9 cellular contexts compared by ENCODE assay signal in genomic region chr22:22666307-22667091, GRCh38. TPM values are rescaled to one million over a fixed set of nuclear protein-coding genes. Genes with fewer than 3 reads are reported as not detected.
DNase-seq lines count a peak whose midpoint lies in the region; ATAC-seq and TF ChIP-seq lines count a peak whose summit lies in the region.
"Had no signal": no experiment of that assay in that cellular context is flagged by ENCODE, and none has a peak within 500 bp of the region (broad histone marks: within the 10 kb centered on the region; RNA-seq: fewer than 3 reads in every experiment).

No MANE protein-coding gene starts in this region.

- no peak overlapping the region for H3K27ac Mint-ChIP-seq in activated naive CD8-positive, alpha-beta T cell treated with anti-CD3 and anti-CD28 coated beads for 36 hours

- peak; percentile 64 for TF ChIP-seq CTCF in liver (IDR thresholded peaks at IDR 0.05; ENCODE audit: low read depth, low read length, missing input control)

- peak; percentile 83 to 84 for TF ChIP-seq RAD21 in liver (IDR thresholded peaks at IDR 0.05)

- no peaks in the 10 kb centered on the region for H3K4me1 Mint-ChIP-seq in activated naive CD8-positive, alpha-beta T cell treated with anti-CD3 and anti-CD28 coated beads for 36 hours
- H3K4me1 Mint-ChIP-seq: CD8-positive, alpha-beta memory T cell had no signal

- no peaks in the 10 kb centered on the region for H3K36me3 ChIP-seq in liver (ENCODE audit: control insufficient read depth in 4 of 4, insufficient read depth in 3 of 4, low read depth in 1 of 4, low read length in 3 of 4)

- no peak overlapping the region for H3K27ac ChIP-seq in liver (ENCODE audit: low read depth in 1 of 2, low read length in 2 of 2)

- H3K27me3 ChIP-seq in liver (ENCODE audit: control insufficient read depth in 4 of 4, insufficient read depth in 4 of 4, low read length in 3 of 4): no peaks in the 10 kb centered on the region

- H3K9me3 ChIP-seq in liver (ENCODE audit: control insufficient read depth in 4 of 4, low read length in 3 of 4): peaks cover 0 to 4% (median under 1%) of the 10 kb centered on the region in 4 donors

- no peak for ATAC-seq in HG03039 (IDR thresholded peaks at IDR 0.05; ENCODE audit: unreplicated experiment)

- H3K9me3 Mint-ChIP-seq in activated naive CD8-positive, alpha-beta T cell treated with anti-CD3 and anti-CD28 coated beads for 36 hours: no peaks in the 10 kb centered on the region
- H3K9me3 Mint-ChIP-seq: CD8-positive, alpha-beta memory T cell had no signal

- DNase-seq in NCI-H2196 (lab: John Stamatoyannopoulos, UW; ENCODE audit: unreplicated experiment): peak; percentile 20
- DNase-seq in NCI-H2196 treated with DMSO at 0.1 percent for 48 hours (lab: John Stamatoyannopoulos, UW; ENCODE audit: unreplicated experiment): no peak
- peak; percentile 39 for DNase-seq in HT1080 (ENCODE audit: low read depth)
- peak; percentile 23 for DNase-seq in activated naive CD8-positive, alpha-beta T cell treated with anti-CD3 and anti-CD28 coated beads for 36 hours
- DNase-seq in T1000 (lab: John Stamatoyannopoulos, UW): no peak
- DNase-seq in GOT3 (lab: John Stamatoyannopoulos, UW): no peak

- H3K4me3 ChIP-seq in liver (ENCODE audit: low read depth in 1 of 3, low read length in 3 of 3): no peak overlapping the region

- H3K27me3 Mint-ChIP-seq in activated naive CD8-positive, alpha-beta T cell treated with anti-CD3 and anti-CD28 coated beads for 36 hours: no peaks in the 10 kb centered on the region

- H3K4me1 ChIP-seq in liver (ENCODE audit: control insufficient read depth in 4 of 4, insufficient read depth in 4 of 4, low read length in 3 of 4): no peaks in the 10 kb centered on the region

- 52% methylated on average over 7 of the region's 7 CpGs for WGBS in liver

- no peak overlapping the region for H3K9ac ChIP-seq in liver (ENCODE audit: low read depth in 1 of 2, low read length in 2 of 2)

- H3K4me3 Mint-ChIP-seq in activated naive CD8-positive, alpha-beta T cell treated with anti-CD3 and anti-CD28 coated beads for 36 hours: no peak overlapping the region
- H3K4me3 Mint-ChIP-seq: CD8-positive, alpha-beta memory T cell had no signal

- no peaks in the 10 kb centered on the region for H3K36me3 Mint-ChIP-seq in activated naive CD8-positive, alpha-beta T cell treated with anti-CD3 and anti-CD28 coated beads for 36 hours
- H3K36me3 Mint-ChIP-seq: CD8-positive, alpha-beta memory T cell had no signal

TF ChIP-seq in liver, 16 proteins besides CTCF, POLR2A, EP300 and RAD21:
- no peak for TF ChIP-seq YY1 (IDR thresholded peaks at IDR 0.05)
- TF ChIP-seq FOXA2 (IDR thresholded peaks at IDR 0.05): no peak
- no peak for TF ChIP-seq HNF4A (conservative IDR thresholded peaks at IDR 0.05)
- no peak for TF ChIP-seq JUND (IDR thresholded peaks at IDR 0.05)
- TF ChIP-seq NR2F2 (IDR thresholded peaks at IDR 0.05): no peak
- TF ChIP-seq TAF1 (conservative IDR thresholded peaks at IDR 0.05): no peak
- TF ChIP-seq FOXA1 (IDR thresholded peaks at IDR 0.05): no peak

RNA-seq across cellular contexts. Expression of gene GGTLC2, which starts 22.1 kb away (rescaled TPM):
- total RNA-seq in HT1080 (2014; rRNA removed; shearing (Covaris generic)): not detected in 2 replicates
- polyA plus RNA-seq in HT1080 (2015; cell fraction: cytosol; rRNA removed): not detected in 2 replicates
- polyA plus RNA-seq in HT1080 (2015; cell fraction: nucleus; rRNA removed): not detected in 2 replicates
- not detected for total RNA-seq in activated naive CD8-positive, alpha-beta T cell treated with anti-CD3 and anti-CD28 coated beads for 36 hours
- total RNA-seq in liver: not detected
- polyA plus RNA-seq in liver: not detected
- total RNA-seq: CD8-positive, alpha-beta memory T cell had no signal
- polyA plus RNA-seq: CD8-positive, alpha-beta memory T cell had no signal

Comparison
In these comparisons a context has a peak if more than half of its experiments do, and no peak if none do; other contexts are left out.
1. DNase-seq: peak in NCI-H2196 (single experiment), HT1080 (single experiment) and activated naive CD8-positive, alpha-beta T cell treated with anti-CD3 and anti-CD28 coated beads for 36 hours (single experiment); none in NCI-H2196 treated with DMSO at 0.1 percent for 48 hours (single experiment), T1000 (single experiment) and GOT3 (single experiment).